Comparison of ENCODE assay signal across 1 cellular context in the genomic region with DNA sequence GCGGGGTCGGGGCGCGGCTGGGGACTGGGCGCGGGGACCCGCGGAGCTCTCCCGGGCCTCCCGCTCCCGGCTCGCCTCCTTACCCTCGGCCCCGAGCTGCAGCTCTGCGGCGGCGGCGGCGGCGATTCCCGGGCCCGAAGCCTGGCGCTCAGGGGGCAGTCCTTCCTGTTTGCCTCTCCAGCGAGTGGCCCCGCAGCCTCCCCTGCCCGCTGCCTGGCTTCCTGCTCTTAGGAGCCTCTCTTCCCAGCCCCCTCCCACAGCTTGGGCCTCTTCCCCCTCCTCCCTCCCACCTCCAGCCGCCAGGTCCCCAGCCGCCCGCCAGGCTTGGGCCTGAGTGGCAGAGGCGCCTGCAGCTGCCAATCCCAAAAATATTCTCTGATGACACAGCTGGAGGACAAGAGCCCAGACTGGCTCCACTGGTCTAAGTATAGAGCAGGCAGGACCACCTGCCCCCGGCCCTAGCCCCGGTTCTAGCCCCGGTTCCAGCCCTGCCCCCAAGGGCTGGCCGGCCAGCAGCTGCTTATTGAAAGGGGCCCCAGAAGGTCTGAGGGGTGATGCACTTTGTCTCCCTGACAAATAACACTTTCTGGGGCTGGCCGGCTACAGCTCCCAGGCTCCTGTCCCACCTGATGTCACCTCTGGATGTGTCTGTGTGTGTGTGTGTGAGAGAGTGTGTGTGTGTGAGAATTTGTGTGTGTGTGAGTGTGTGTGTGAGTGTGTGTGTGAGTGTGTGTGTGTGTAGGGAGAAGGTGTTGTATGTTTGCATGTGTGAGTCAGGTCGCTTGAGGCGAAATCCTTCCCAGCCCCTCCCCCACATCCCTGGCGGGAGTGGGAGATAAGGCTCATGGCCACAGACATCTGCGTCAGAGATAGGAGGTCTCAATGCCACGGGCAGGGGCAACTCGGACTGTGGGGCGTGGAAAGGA.
TF ChIP-seq lines count a peak whose summit lies in the region.

A gene (minus strand): TSS at position 229 of the 926 bp plus-strand sequence. CDS start 307 bp downstream, outside the sequence.

TF ChIP-seq in K562, 482 proteins besides CTCF, POLR2A, EP300 and RAD21 (continued from another document and continues in another):
- TF ChIP-seq CBX3 (IDR thresholded peaks at IDR 0.05; ENCODE audit: borderline replicate concordance in 1 of 2, low read length in 2 of 2) (peak in 1 of 2 experiments; percentile 42; a peak in 1 of 3 replicates), FOXA3 (CRISPR knock-in tag; conservative IDR thresholded peaks at IDR 0.05 in 1 of 2, IDR thresholded peaks at IDR 0.05 in 1 of 2) (peak in 1 of 2 experiments; percentile 33; a peak in 1 of 4 replicates), ZNF551 (CRISPR knock-in tag; IDR thresholded peaks at IDR 0.05) (no peak), HNRNPLL (IDR thresholded peaks at IDR 0.05; ENCODE audit: low read depth, low read length, poor library complexity, severe bottlenecking) (peak; percentile 39), SMAD4 (CRISPR knock-in tag; conservative IDR thresholded peaks at IDR 0.05) (peak; percentile 94), ZBTB1 (CRISPR knock-in tag; IDR thresholded peaks at IDR 0.05; ENCODE audit: borderline replicate concordance, low read depth) (no peak), CREM (IDR thresholded peaks at IDR 0.05; ENCODE audit: low read depth) (peak; percentile 90), NFATC3 (IDR thresholded peaks at IDR 0.05) (no peak), KDM1A (IDR thresholded peaks at IDR 0.05) (peak; percentile 66 to 76; a peak in 3 of 4 replicates), NCOA1 (IDR thresholded peaks at IDR 0.05; ENCODE audit: low read depth) (peak; percentile 88), ZKSCAN1 (IDR thresholded peaks at IDR 0.05; ENCODE audit: low read depth, low read length) (no peak), HMGN3 (IDR thresholded peaks at IDR 0.05; ENCODE audit: borderline replicate concordance, extremely low read depth, insufficient read length, low read depth, low read length) (peak; percentile 68), KHSRP (IDR thresholded peaks at IDR 0.05) (no peak), SREBF2 (CRISPR knock-in tag; IDR thresholded peaks at IDR 0.05) (no peak), SMARCC2 (IDR thresholded peaks at IDR 0.05; ENCODE audit: low read depth) (peak; percentile 78; the same call in 1 of the 2 replicates), ZC3H4 (CRISPR knock-in tag; IDR thresholded peaks at IDR 0.05; ENCODE audit: borderline replicate concordance) (no peak), TEAD1 (CRISPR knock-in tag; IDR thresholded peaks at IDR 0.05) (peak in 1 of 2 experiments; percentile 53; a peak in 1 of 4 replicates), TCF7 (IDR thresholded peaks at IDR 0.05; ENCODE audit: borderline replicate concordance) (no peak), ZNF644 (tag; IDR thresholded peaks at IDR 0.05; ENCODE audit: low read depth) (peak; percentile 73), IRF2 (CRISPR knock-in tag; IDR thresholded peaks at IDR 0.05) (no peak), CXXC5 (CRISPR knock-in tag; IDR thresholded peaks at IDR 0.05) (peak; percentile 56), HDAC3 (IDR thresholded peaks at IDR 0.05; ENCODE audit: borderline replicate concordance, partially characterized antibody) (peak; percentile 86), NR2C2 (CRISPR knock-in tag; IDR thresholded peaks at IDR 0.05) (no peak), NR2C2 (tag; IDR thresholded peaks at IDR 0.05) (peak; percentile 69)
- TF ChIP-seq, protein P1, sequence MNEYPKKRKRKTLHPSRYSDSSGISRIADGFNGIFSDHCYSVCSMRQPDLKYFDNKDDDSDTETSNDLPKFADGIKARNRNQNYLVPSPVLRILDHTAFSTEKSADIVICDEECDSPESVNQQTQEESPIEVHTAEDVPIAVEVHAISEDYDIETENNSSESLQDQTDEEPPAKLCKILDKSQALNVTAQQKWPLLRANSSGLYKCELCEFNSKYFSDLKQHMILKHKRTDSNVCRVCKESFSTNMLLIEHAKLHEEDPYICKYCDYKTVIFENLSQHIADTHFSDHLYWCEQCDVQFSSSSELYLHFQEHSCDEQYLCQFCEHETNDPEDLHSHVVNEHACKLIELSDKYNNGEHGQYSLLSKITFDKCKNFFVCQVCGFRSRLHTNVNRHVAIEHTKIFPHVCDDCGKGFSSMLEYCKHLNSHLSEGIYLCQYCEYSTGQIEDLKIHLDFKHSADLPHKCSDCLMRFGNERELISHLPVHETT (CRISPR knock-in tag; conservative IDR thresholded peaks at IDR 0.05 in 1 of 2, IDR thresholded peaks at IDR 0.05 in 1 of 2) = no peak
- TF ChIP-seq, protein P2, sequence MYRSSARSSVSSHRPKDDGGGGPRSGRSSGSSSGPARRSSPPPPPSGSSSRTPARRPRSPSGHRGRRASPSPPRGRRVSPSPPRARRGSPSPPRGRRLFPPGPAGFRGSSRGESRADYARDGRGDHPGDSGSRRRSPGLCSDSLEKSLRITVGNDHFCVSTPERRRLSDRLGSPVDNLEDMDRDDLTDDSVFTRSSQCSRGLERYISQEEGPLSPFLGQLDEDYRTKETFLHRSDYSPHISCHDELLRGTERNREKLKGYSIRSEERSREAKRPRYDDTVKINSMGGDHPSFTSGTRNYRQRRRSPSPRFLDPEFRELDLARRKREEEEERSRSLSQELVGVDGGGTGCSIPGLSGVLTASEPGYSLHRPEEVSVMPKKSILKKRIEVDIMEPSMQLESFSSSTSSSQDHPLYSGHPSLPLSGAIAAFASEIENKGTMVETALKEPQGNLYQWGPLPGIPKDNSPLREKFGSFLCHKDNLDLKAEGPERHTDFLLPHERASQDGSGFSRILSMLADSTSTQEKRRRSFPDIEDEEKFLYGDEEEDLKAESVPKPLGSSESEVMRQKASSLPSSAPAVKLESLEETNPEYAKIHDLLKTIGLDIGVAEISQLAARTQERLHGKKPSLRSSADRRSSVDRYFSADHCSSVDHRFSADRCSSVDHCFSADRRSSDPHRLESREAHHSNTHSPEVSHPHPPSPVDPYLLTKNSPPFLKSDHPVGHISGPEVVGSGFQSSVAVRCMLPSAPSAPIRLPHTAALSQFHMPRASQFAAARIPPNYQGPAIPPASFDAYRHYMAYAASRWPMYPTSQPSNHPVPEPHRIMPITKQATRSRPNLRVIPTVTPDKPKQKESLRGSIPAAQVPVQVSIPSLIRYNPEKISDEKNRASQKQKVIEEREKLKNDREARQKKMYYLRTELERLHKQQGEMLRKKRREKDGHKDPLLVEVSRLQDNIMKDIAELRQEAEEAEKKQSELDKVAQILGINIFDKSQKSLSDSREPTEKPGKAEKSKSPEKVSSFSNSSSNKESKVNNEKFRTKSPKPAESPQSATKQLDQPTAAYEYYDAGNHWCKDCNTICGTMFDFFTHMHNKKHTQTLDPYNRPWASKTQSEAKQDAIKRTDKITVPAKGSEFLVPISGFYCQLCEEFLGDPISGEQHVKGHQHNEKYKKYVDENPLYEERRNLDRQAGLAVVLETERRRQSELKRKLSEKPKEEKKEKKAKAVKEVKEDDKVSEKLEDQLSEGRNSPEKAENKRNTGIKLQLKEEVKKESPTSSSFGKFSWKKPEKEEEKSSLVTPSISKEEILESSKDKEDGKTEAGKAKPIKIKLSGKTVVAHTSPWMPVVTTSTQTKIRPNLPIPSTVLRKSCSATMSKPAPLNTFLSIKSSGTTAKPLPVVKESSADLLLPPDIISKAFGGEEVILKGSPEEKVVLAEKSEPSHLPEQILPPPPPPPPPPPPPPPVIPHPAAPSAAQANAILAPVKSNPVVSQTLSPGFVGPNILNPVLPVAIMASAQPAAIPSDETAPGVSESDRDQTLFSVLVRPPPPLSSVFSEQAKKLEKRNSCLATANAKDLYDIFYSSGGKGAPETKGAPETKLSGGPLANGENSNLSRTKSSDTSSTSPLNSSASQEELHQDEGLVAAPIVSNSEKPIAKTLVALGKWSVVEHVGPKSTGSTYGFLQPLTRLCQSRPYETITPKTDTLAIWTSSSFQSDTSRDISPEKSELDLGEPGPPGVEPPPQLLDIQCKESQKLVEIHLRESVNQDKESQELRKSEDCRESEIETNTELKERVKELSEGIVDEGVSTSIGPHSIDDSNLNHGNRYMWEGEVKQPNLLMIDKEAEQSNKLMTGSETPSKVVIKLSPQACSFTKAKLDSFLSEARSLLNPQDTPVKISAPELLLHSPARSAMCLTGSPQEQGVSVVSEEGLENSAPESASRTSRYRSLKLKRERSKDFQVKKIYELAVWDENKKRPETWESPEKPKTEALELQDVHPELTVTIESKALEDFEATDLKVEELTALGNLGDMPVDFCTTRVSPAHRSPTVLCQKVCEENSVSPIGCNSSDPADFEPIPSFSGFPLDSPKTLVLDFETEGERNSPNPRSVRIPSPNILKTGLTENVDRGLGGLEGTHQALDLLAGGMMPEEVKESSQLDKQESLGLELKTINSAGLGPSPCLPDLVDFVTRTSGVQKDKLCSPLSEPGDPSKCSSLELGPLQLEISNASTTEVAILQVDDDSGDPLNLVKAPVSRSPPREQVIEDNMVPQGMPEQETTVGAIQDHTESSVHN (IDR thresholded peaks at IDR 0.05; ENCODE audit: borderline replicate concordance in 1 of 2, low read depth in 1 of 2) = peak in 1 of 2 experiments; percentile 74; a peak in 2 of 4 replicates
- TF ChIP-seq, protein P3, sequence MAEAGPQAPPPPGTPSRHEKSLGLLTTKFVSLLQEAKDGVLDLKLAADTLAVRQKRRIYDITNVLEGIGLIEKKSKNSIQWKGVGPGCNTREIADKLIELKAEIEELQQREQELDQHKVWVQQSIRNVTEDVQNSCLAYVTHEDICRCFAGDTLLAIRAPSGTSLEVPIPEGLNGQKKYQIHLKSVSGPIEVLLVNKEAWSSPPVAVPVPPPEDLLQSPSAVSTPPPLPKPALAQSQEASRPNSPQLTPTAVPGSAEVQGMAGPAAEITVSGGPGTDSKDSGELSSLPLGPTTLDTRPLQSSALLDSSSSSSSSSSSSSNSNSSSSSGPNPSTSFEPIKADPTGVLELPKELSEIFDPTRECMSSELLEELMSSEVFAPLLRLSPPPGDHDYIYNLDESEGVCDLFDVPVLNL (CRISPR knock-in tag; IDR thresholded peaks at IDR 0.05; ENCODE audit: low read depth) = no peak
- TF ChIP-seq, protein P4, sequence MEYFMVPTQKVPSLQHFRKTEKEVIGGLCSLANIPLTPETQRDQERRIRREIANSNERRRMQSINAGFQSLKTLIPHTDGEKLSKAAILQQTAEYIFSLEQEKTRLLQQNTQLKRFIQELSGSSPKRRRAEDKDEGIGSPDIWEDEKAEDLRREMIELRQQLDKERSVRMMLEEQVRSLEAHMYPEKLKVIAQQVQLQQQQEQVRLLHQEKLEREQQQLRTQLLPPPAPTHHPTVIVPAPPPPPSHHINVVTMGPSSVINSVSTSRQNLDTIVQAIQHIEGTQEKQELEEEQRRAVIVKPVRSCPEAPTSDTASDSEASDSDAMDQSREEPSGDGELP (CRISPR knock-in tag; IDR thresholded peaks at IDR 0.05; ENCODE audit: borderline replicate concordance) = peak; percentile 78
- TF ChIP-seq, protein P5, sequence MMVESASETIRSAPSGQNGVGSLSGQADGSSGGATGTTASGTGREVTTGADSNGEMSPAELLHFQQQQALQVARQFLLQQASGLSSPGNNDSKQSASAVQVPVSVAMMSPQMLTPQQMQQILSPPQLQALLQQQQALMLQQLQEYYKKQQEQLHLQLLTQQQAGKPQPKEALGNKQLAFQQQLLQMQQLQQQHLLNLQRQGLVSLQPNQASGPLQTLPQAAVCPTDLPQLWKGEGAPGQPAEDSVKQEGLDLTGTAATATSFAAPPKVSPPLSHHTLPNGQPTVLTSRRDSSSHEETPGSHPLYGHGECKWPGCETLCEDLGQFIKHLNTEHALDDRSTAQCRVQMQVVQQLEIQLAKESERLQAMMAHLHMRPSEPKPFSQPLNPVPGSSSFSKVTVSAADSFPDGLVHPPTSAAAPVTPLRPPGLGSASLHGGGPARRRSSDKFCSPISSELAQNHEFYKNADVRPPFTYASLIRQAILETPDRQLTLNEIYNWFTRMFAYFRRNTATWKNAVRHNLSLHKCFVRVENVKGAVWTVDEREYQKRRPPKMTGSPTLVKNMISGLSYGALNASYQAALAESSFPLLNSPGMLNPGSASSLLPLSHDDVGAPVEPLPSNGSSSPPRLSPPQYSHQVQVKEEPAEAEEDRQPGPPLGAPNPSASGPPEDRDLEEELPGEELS (CRISPR knock-in tag; IDR thresholded peaks at IDR 0.05; ENCODE audit: borderline replicate concordance) = no peak
- TF ChIP-seq, protein P6, sequence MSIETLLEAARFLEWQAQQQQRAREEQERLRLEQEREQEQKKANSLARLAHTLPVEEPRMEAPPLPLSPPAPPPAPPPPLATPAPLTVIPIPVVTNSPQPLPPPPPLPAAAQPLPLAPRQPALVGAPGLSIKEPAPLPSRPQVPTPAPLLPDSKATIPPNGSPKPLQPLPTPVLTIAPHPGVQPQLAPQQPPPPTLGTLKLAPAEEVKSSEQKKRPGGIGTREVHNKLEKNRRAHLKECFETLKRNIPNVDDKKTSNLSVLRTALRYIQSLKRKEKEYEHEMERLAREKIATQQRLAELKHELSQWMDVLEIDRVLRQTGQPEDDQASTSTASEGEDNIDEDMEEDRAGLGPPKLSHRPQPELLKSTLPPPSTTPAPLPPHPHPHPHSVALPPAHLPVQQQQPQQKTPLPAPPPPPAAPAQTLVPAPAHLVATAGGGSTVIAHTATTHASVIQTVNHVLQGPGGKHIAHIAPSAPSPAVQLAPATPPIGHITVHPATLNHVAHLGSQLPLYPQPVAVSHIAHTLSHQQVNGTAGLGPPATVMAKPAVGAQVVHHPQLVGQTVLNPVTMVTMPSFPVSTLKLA (conservative IDR thresholded peaks at IDR 0.05) = peak; percentile 30 to 76; a peak in 2 of 4 replicates
- TF ChIP-seq, protein P7, sequence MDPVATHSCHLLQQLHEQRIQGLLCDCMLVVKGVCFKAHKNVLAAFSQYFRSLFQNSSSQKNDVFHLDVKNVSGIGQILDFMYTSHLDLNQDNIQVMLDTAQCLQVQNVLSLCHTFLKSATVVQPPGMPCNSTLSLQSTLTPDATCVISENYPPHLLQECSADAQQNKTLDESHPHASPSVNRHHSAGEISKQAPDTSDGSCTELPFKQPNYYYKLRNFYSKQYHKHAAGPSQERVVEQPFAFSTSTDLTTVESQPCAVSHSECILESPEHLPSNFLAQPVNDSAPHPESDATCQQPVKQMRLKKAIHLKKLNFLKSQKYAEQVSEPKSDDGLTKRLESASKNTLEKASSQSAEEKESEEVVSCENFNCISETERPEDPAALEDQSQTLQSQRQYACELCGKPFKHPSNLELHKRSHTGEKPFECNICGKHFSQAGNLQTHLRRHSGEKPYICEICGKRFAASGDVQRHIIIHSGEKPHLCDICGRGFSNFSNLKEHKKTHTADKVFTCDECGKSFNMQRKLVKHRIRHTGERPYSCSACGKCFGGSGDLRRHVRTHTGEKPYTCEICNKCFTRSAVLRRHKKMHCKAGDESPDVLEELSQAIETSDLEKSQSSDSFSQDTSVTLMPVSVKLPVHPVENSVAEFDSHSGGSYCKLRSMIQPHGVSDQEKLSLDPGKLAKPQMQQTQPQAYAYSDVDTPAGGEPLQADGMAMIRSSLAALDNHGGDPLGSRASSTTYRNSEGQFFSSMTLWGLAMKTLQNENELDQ (CRISPR knock-in tag; IDR thresholded peaks at IDR 0.05; ENCODE audit: borderline replicate concordance) = no peak
- TF ChIP-seq, protein P8, sequence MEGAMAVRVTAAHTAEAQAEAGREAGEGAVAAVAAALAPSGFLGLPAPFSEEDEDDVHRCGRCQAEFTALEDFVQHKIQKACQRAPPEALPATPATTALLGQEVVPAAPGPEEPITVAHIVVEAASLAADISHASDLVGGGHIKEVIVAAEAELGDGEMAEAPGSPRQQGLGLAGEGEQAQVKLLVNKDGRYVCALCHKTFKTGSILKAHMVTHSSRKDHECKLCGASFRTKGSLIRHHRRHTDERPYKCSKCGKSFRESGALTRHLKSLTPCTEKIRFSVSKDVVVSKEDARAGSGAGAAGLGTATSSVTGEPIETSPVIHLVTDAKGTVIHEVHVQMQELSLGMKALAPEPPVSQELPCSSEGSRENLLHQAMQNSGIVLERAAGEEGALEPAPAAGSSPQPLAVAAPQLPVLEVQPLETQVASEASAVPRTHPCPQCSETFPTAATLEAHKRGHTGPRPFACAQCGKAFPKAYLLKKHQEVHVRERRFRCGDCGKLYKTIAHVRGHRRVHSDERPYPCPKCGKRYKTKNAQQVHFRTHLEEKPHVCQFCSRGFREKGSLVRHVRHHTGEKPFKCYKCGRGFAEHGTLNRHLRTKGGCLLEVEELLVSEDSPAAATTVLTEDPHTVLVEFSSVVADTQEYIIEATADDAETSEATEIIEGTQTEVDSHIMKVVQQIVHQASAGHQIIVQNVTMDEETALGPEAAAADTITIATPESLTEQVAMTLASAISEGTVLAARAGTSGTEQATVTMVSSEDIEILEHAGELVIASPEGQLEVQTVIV (CRISPR knock-in tag; IDR thresholded peaks at IDR 0.05; ENCODE audit: borderline replicate concordance) = no peak
